ENCODE assay signal across 9 cellular contexts in genomic region chr13:30847697-30848307, GRCh38. TPM values are rescaled to one million over a fixed set of nuclear protein-coding genes. Genes with fewer than 3 reads are reported as not detected.
DNase-seq lines count a peak whose midpoint lies in the region; ATAC-seq, FAIRE-seq and TF ChIP-seq lines count a peak whose summit lies in the region.
"Had no signal": no experiment of that assay in that cellular context is flagged by ENCODE, and none has a peak within 500 bp of the region (broad histone marks: within the 10 kb centered on the region; RNA-seq: fewer than 3 reads in every experiment).

No MANE protein-coding gene starts in this region.

- no peaks in the 10 kb centered on the region for H3K27me3 Mint-ChIP-seq in activated T-cell treated with anti-CD3 and anti-CD28 coated beads, Interleukin-2, amount 50 U/mL, for 72 hours (ENCODE audit: low read depth)

- H3K4me1 Mint-ChIP-seq in activated T-cell treated with anti-CD3 and anti-CD28 coated beads, Interleukin-2, amount 50 U/mL, for 72 hours (ENCODE audit: low read depth), result peaks cover 29% of the 10 kb centered on the region

- H3K4me1 ChIP-seq in vagina (peaks cover 7% of the 10 kb centered on the region), kidney (ENCODE audit: control insufficient read depth in 1 of 2, insufficient read depth in 1 of 2, low read depth in 1 of 2, low read length in 2 of 2) (peaks cover 0 to 2% of the 10 kb centered on the region in 2 donors)

- no peak for TF ChIP-seq POLR2A in vagina (IDR thresholded peaks at IDR 0.05)

- DNase-seq in stimulated activated CD4-positive, alpha-beta T cell treated with anti-CD3 and anti-CD28 coated beads, Interleukin-15, amount 100 ng/mL, for 24 hours, result peak; percentile 40
- DNase-seq in stimulated activated CD4-positive, alpha-beta T cell treated with anti-CD3 and anti-CD28 coated beads, Interleukin-12 subunit alpha, Interleukin-12 subunit beta, amount 100 ng/mL, for 4 hours, result no peak
- peak; percentile 29 to 30 for DNase-seq in activated T-cell treated with anti-CD3 and anti-CD28 coated beads, Interleukin-2, amount 50 U/mL, for 72 hours
- peak; percentile 81 for DNase-seq in kidney epithelial cell (ENCODE audit: low read depth)
- DNase-seq in vagina (ENCODE audit: extremely low spot score in 2 of 2), result no peak
- DNase-seq in kidney, result no peak
- DNase-seq in mesenteric fat pad (ENCODE audit: low spot score), result no peak

- no peak for TF ChIP-seq CTCF in kidney epithelial cell (IDR thresholded peaks at IDR 0.05; ENCODE audit: insufficient read depth, low read length, poor library complexity, severe bottlenecking)
- TF ChIP-seq CTCF in vagina (IDR thresholded peaks at IDR 0.05), result no peak
- no peak for TF ChIP-seq CTCF in kidney (IDR thresholded peaks at IDR 0.05; ENCODE audit: borderline replicate concordance, extremely low read depth, insufficient read depth)

- H3K36me3 ChIP-seq in kidney epithelial cell (ENCODE audit: control insufficient read depth, insufficient read depth, low read length) (no peaks in the 10 kb centered on the region), vagina (no peaks in the 10 kb centered on the region), kidney (ENCODE audit: control insufficient read depth in 1 of 2, insufficient read depth in 2 of 2, low read length in 2 of 2) (no peaks in the 10 kb centered on the region)

- H3K27ac ChIP-seq in vagina, result peak overlapping the region; percentile 72
- H3K27ac ChIP-seq in kidney (ENCODE audit: low read depth in 2 of 2, low read length in 2 of 2), result peak overlapping the region in 1 of 2 donors; percentile 45

- FAIRE-seq in kidney (lab: Jason Lieb, UNC), result no peak
- FAIRE-seq: G401.6 had no signal

- H3K27me3 ChIP-seq in kidney epithelial cell (ENCODE audit: control insufficient read depth, insufficient read depth, low read length) (no peaks in the 10 kb centered on the region), vagina (no peaks in the 10 kb centered on the region)

- H3K9me3 Mint-ChIP-seq in activated T-cell treated with anti-CD3 and anti-CD28 coated beads, Interleukin-2, amount 50 U/mL, for 72 hours, result no peaks in the 10 kb centered on the region

- no peak overlapping the region for H3K9ac ChIP-seq in kidney (ENCODE audit: low read length in 2 of 2)

- peak; percentile 78 to 82 for ATAC-seq in activated T-cell treated with anti-CD3 and anti-CD28 coated beads, Interleukin-2, amount 50 U/mL, for 72 hours (replicated peaks in 1 of 2)
- ATAC-seq in HG02571 (IDR thresholded peaks at IDR 0.05; ENCODE audit: unreplicated experiment), result no peak

- no peaks in the 10 kb centered on the region for H3K36me3 Mint-ChIP-seq in activated T-cell treated with anti-CD3 and anti-CD28 coated beads, Interleukin-2, amount 50 U/mL, for 72 hours (ENCODE audit: insufficient read depth in 2 of 2)

- H3K4me3 Mint-ChIP-seq in activated T-cell treated with anti-CD3 and anti-CD28 coated beads, Interleukin-2, amount 50 U/mL, for 72 hours, result peak overlapping the region; percentile 14 to 51

- H3K4me3 ChIP-seq in kidney epithelial cell (ENCODE audit: low read depth, low read length) (no peak overlapping the region), vagina (no peak overlapping the region), kidney (ENCODE audit: low read length in 2 of 2) (no peak overlapping the region)

- no peak overlapping the region for H3K27ac Mint-ChIP-seq in activated T-cell treated with anti-CD3 and anti-CD28 coated beads, Interleukin-2, amount 50 U/mL, for 72 hours

- no peaks in the 10 kb centered on the region for H3K9me3 ChIP-seq in vagina
- H3K9me3 ChIP-seq in kidney (ENCODE audit: control insufficient read depth in 1 of 2, low read length in 2 of 2), result no peaks in the 10 kb centered on the region

- intact Hi-C loops in vagina (cut with DNase I) (no loop called here), kidney (cut with DNase I) (no loop called here)

RNA-seq across cellular contexts. Expression of gene MEDAG, which starts 58.3 kb away (rescaled TPM):
- under 1 TPM in 1 of 2 donors, not detected in 1; 0.09 TPM for total RNA-seq in activated T-cell treated with anti-CD3 and anti-CD28 coated beads, Interleukin-2, amount 50 U/mL, for 72 hours
- total RNA-seq in kidney epithelial cell, result 3.2 and 4.7 TPM in 2 replicates
- 46.4 TPM for total RNA-seq in vagina
- total RNA-seq in kidney, result 12.1 TPM
- polyA plus RNA-seq in kidney (ENCODE audit: insufficient read depth, low read depth, low replicate concordance), result 1.0 TPM
- total RNA-seq in mesenteric fat pad, result 187 TPM

Comparison
In these comparisons a context has a peak if more than half of its experiments do, and no peak if none do; other contexts are left out.
1. DNase-seq: peak in stimulated activated CD4-positive, alpha-beta T cell treated with anti-CD3 and anti-CD28 coated beads, Interleukin-15, amount 100 ng/mL, for 24 hours (single experiment), activated T-cell treated with anti-CD3 and anti-CD28 coated beads, Interleukin-2, amount 50 U/mL, for 72 hours (2 of 2) and kidney epithelial cell (single experiment); none in stimulated activated CD4-positive, alpha-beta T cell treated with anti-CD3 and anti-CD28 coated beads, Interleukin-12 subunit alpha, Interleukin-12 subunit beta, amount 100 ng/mL, for 4 hours (single experiment), vagina (0 of 2), kidney (single experiment) and mesenteric fat pad (single experiment).